In the genomic region with DNA sequence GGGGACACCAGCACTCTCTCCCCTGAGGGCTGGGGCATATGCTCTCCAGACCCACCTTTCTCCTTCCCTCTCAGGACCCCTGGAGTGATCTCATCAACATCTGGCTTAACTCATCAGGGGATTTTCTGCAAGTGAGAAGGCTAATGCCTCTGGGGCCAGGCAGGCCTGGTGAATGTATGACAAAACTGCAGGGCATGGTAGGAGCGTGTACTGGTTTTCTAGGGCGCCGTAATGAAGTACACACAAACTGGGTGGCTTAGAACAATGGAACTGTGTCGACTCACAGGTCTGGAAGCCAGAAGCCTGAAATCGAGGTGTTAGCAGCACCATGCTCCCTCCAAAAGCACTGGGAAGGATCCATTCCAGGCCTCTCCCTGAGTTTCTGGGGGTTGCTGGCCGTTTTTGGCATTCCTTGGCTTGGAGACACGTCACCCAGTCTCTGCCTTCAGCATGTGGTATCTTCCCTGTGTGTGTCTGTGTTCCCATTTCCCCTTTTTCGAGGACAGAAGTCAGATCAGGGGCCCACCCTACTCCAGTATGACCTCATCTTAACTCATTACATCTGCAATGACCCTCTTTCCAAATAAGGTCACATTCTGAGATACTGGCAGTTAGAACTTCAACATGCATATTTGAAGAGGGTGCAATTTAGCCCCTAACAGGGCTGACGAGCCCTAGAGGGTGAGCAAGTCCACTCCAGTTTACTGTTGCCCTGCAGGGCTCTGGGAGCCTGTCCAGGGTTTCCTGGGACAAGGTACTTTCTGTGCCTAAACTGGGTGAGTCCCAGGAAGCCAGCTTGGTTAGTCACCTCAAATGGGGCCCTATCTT, we compare ENCODE assay signal across 1 cellular context.
TF ChIP-seq lines count a peak whose summit lies in the region.

No MANE protein-coding gene starts in this region.

TF ChIP-seq in K562, 482 proteins besides CTCF, POLR2A, EP300 and RAD21 (continued from another document and continues in another):
- TF ChIP-seq, protein P1, sequence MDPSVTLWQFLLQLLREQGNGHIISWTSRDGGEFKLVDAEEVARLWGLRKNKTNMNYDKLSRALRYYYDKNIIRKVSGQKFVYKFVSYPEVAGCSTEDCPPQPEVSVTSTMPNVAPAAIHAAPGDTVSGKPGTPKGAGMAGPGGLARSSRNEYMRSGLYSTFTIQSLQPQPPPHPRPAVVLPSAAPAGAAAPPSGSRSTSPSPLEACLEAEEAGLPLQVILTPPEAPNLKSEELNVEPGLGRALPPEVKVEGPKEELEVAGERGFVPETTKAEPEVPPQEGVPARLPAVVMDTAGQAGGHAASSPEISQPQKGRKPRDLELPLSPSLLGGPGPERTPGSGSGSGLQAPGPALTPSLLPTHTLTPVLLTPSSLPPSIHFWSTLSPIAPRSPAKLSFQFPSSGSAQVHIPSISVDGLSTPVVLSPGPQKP (CRISPR knock-in tag; IDR thresholded peaks at IDR 0.05), result no peak
- TF ChIP-seq NCOA2 (IDR thresholded peaks at IDR 0.05; ENCODE audit: partially characterized antibody in 2 of 2) (no peak), SPI1 (IDR thresholded peaks at IDR 0.05; ENCODE audit: borderline replicate concordance, low read depth, low read length) (peak; percentile 97), SMARCE1 (IDR thresholded peaks at IDR 0.05) (no peak; the same call in 1 of the 2 replicates), EP400 (IDR thresholded peaks at IDR 0.05) (peak; percentile 38), ZNF830 (CRISPR knock-in tag; IDR thresholded peaks at IDR 0.05) (no peak), CHD4 (IDR thresholded peaks at IDR 0.05; ENCODE audit: insufficient read depth, insufficient replicate concordance, low read depth, low read length, poor library complexity, severe bottlenecking) (no peak), HCFC1 (IDR thresholded peaks at IDR 0.05; ENCODE audit: low read depth, low read length) (no peak), FOXK1 (CRISPR knock-in tag; IDR thresholded peaks at IDR 0.05; ENCODE audit: borderline replicate concordance) (peak; percentile 40; the same call in 1 of the 2 replicates), SREBF1 (IDR thresholded peaks at IDR 0.05; ENCODE audit: borderline replicate concordance, low read depth, low read length) (no peak), ZFX (CRISPR knock-in tag; IDR thresholded peaks at IDR 0.05) (peak; percentile 52), ZNF197 (CRISPR knock-in tag; IDR thresholded peaks at IDR 0.05; ENCODE audit: low read depth) (0 out of 2 replicates have a peak, but pooled peaks have one; percentile 71), ZNF444 (CRISPR knock-in tag; IDR thresholded peaks at IDR 0.05) (no peak), CBX8 (IDR thresholded peaks at IDR 0.05; ENCODE audit: borderline replicate concordance, extremely low read depth, low read depth, low read length, poor library complexity, severe bottlenecking) (no peak), STAG1 (CRISPR knock-in tag; IDR thresholded peaks at IDR 0.05; ENCODE audit: borderline replicate concordance) (no peak), BRF1 (IDR thresholded peaks at IDR 0.05; ENCODE audit: borderline replicate concordance, extremely low read depth, insufficient read length) (no peak), KLF13 (tag; IDR thresholded peaks at IDR 0.05; ENCODE audit: borderline replicate concordance, low read depth) (0 out of 2 replicates have a peak, but pooled peaks have one; percentile 10), COPS2 (conservative IDR thresholded peaks at IDR 0.05) (no peak), HMG20A (CRISPR knock-in tag; conservative IDR thresholded peaks at IDR 0.05) (no peak), ZNF707 (CRISPR knock-in tag; conservative IDR thresholded peaks at IDR 0.05) (no peak), YY1 (IDR thresholded peaks at IDR 0.05; ENCODE audit: borderline replicate concordance in 1 of 3, control insufficient read depth in 1 of 3, extremely low read depth in 1 of 3, insufficient read depth in 3 of 3, insufficient read length in 1 of 3, insufficient replicate concordance in 2 of 3, low read depth in 1 of 3, low read length in 2 of 3) (no peak), KLF1 (tag; IDR thresholded peaks at IDR 0.05) (no peak), ZNF140 (CRISPR knock-in tag; IDR thresholded peaks at IDR 0.05) (no peak), RHOXF2B (CRISPR knock-in tag; conservative IDR thresholded peaks at IDR 0.05) (no peak), IRF2 (CRISPR knock-in tag; IDR thresholded peaks at IDR 0.05) (no peak), TEAD4 (IDR thresholded peaks at IDR 0.05; ENCODE audit: low read length) (peak; percentile 27; the same call in 1 of the 2 replicates), TEAD4 (CRISPR knock-in tag; IDR thresholded peaks at IDR 0.05; ENCODE audit: borderline replicate concordance) (no peak), XRCC4 (IDR thresholded peaks at IDR 0.05; ENCODE audit: extremely low read depth, insufficient read depth, insufficient read length) (no peak), ILF3 (IDR thresholded peaks at IDR 0.05; ENCODE audit: borderline replicate concordance) (no peak), MTF1 (CRISPR knock-in tag; IDR thresholded peaks at IDR 0.05; ENCODE audit: borderline replicate concordance) (no peak), FOXA1 (IDR thresholded peaks at IDR 0.05; ENCODE audit: borderline replicate concordance) (no peak), BRD9 (IDR thresholded peaks at IDR 0.05; ENCODE audit: low read depth, partially characterized antibody) (no peak), PRMT5 (CRISPR knock-in tag; IDR thresholded peaks at IDR 0.05) (no peak), ZNF766 (CRISPR knock-in tag; conservative IDR thresholded peaks at IDR 0.05) (peak; percentile 91), SRF (CRISPR knock-in tag; IDR thresholded peaks at IDR 0.05) (peak; percentile 52 to 96; a peak in 2 of 4 replicates), KHSRP (IDR thresholded peaks at IDR 0.05) (no peak), ZNF785 (CRISPR knock-in tag; IDR thresholded peaks at IDR 0.05) (no peak), TRIM28 (IDR thresholded peaks at IDR 0.05) (no peak), ATF7 (IDR thresholded peaks at IDR 0.05) (peak; percentile 96)
- TF ChIP-seq, protein P2, sequence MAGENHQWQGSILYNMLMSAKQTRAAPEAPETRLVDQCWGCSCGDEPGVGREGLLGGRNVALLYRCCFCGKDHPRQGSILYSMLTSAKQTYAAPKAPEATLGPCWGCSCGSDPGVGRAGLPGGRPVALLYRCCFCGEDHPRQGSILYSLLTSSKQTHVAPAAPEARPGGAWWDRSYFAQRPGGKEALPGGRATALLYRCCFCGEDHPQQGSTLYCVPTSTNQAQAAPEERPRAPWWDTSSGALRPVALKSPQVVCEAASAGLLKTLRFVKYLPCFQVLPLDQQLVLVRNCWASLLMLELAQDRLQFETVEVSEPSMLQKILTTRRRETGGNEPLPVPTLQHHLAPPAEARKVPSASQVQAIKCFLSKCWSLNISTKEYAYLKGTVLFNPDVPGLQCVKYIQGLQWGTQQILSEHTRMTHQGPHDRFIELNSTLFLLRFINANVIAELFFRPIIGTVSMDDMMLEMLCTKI (IDR thresholded peaks at IDR 0.05; ENCODE audit: partially characterized antibody), result no peak
- TF ChIP-seq, protein P3, sequence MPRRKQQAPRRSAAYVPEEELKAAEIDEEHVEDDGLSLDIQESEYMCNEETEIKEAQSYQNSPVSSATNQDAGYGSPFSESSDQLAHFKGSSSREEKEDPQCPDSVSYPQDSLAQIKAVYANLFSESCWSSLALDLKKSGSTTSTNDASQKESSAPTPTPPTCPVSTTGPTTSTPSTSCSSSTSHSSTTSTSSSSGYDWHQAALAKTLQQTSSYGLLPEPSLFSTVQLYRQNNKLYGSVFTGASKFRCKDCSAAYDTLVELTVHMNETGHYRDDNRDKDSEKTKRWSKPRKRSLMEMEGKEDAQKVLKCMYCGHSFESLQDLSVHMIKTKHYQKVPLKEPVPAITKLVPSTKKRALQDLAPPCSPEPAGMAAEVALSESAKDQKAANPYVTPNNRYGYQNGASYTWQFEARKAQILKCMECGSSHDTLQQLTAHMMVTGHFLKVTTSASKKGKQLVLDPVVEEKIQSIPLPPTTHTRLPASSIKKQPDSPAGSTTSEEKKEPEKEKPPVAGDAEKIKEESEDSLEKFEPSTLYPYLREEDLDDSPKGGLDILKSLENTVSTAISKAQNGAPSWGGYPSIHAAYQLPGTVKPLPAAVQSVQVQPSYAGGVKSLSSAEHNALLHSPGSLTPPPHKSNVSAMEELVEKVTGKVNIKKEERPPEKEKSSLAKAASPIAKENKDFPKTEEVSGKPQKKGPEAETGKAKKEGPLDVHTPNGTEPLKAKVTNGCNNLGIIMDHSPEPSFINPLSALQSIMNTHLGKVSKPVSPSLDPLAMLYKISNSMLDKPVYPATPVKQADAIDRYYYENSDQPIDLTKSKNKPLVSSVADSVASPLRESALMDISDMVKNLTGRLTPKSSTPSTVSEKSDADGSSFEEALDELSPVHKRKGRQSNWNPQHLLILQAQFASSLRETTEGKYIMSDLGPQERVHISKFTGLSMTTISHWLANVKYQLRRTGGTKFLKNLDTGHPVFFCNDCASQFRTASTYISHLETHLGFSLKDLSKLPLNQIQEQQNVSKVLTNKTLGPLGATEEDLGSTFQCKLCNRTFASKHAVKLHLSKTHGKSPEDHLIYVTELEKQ (CRISPR knock-in tag; IDR thresholded peaks at IDR 0.05), result no peak
- TF ChIP-seq, protein P4, sequence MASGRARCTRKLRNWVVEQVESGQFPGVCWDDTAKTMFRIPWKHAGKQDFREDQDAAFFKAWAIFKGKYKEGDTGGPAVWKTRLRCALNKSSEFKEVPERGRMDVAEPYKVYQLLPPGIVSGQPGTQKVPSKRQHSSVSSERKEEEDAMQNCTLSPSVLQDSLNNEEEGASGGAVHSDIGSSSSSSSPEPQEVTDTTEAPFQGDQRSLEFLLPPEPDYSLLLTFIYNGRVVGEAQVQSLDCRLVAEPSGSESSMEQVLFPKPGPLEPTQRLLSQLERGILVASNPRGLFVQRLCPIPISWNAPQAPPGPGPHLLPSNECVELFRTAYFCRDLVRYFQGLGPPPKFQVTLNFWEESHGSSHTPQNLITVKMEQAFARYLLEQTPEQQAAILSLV (tag; IDR thresholded peaks at IDR 0.05), result no peak
- TF ChIP-seq, protein P5, sequence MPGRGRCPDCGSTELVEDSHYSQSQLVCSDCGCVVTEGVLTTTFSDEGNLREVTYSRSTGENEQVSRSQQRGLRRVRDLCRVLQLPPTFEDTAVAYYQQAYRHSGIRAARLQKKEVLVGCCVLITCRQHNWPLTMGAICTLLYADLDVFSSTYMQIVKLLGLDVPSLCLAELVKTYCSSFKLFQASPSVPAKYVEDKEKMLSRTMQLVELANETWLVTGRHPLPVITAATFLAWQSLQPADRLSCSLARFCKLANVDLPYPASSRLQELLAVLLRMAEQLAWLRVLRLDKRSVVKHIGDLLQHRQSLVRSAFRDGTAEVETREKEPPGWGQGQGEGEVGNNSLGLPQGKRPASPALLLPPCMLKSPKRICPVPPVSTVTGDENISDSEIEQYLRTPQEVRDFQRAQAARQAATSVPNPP (IDR thresholded peaks at IDR 0.05; ENCODE audit: borderline replicate concordance, insufficient read depth, insufficient read length), result no peak
- TF ChIP-seq, protein P6, sequence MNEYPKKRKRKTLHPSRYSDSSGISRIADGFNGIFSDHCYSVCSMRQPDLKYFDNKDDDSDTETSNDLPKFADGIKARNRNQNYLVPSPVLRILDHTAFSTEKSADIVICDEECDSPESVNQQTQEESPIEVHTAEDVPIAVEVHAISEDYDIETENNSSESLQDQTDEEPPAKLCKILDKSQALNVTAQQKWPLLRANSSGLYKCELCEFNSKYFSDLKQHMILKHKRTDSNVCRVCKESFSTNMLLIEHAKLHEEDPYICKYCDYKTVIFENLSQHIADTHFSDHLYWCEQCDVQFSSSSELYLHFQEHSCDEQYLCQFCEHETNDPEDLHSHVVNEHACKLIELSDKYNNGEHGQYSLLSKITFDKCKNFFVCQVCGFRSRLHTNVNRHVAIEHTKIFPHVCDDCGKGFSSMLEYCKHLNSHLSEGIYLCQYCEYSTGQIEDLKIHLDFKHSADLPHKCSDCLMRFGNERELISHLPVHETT (CRISPR knock-in tag; conservative IDR thresholded peaks at IDR 0.05 in 1 of 2, IDR thresholded peaks at IDR 0.05 in 1 of 2), result peak in 1 of 2 experiments; percentile 85; a peak in 2 of 4 replicates
- TF ChIP-seq, protein P7, sequence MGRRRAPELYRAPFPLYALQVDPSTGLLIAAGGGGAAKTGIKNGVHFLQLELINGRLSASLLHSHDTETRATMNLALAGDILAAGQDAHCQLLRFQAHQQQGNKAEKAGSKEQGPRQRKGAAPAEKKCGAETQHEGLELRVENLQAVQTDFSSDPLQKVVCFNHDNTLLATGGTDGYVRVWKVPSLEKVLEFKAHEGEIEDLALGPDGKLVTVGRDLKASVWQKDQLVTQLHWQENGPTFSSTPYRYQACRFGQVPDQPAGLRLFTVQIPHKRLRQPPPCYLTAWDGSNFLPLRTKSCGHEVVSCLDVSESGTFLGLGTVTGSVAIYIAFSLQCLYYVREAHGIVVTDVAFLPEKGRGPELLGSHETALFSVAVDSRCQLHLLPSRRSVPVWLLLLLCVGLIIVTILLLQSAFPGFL (CRISPR knock-in tag; IDR thresholded peaks at IDR 0.05), result no peak
- TF ChIP-seq, protein P8, sequence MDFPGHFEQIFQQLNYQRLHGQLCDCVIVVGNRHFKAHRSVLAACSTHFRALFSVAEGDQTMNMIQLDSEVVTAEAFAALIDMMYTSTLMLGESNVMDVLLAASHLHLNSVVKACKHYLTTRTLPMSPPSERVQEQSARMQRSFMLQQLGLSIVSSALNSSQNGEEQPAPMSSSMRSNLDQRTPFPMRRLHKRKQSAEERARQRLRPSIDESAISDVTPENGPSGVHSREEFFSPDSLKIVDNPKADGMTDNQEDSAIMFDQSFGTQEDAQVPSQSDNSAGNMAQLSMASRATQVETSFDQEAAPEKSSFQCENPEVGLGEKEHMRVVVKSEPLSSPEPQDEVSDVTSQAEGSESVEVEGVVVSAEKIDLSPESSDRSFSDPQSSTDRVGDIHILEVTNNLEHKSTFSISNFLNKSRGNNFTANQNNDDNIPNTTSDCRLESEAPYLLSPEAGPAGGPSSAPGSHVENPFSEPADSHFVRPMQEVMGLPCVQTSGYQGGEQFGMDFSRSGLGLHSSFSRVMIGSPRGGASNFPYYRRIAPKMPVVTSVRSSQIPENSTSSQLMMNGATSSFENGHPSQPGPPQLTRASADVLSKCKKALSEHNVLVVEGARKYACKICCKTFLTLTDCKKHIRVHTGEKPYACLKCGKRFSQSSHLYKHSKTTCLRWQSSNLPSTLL (IDR thresholded peaks at IDR 0.05), result no peak
- TF ChIP-seq, protein P9, sequence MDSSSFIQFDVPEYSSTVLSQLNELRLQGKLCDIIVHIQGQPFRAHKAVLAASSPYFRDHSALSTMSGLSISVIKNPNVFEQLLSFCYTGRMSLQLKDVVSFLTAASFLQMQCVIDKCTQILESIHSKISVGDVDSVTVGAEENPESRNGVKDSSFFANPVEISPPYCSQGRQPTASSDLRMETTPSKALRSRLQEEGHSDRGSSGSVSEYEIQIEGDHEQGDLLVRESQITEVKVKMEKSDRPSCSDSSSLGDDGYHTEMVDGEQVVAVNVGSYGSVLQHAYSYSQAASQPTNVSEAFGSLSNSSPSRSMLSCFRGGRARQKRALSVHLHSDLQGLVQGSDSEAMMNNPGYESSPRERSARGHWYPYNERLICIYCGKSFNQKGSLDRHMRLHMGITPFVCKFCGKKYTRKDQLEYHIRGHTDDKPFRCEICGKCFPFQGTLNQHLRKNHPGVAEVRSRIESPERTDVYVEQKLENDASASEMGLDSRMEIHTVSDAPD (CRISPR knock-in tag; IDR thresholded peaks at IDR 0.05), result no peak
- TF ChIP-seq, protein P10, sequence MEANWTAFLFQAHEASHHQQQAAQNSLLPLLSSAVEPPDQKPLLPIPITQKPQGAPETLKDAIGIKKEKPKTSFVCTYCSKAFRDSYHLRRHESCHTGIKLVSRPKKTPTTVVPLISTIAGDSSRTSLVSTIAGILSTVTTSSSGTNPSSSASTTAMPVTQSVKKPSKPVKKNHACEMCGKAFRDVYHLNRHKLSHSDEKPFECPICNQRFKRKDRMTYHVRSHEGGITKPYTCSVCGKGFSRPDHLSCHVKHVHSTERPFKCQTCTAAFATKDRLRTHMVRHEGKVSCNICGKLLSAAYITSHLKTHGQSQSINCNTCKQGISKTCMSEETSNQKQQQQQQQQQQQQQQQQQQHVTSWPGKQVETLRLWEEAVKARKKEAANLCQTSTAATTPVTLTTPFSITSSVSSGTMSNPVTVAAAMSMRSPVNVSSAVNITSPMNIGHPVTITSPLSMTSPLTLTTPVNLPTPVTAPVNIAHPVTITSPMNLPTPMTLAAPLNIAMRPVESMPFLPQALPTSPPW (CRISPR knock-in tag; IDR thresholded peaks at IDR 0.05), result peak; percentile 61
